ENCODE assay signal across 1 cellular context in genomic region chr4:1713003-1713397, GRCh38.
TF ChIP-seq lines count a peak whose summit lies in the region.

No MANE protein-coding gene starts in this region.

TF ChIP-seq in GM12878, 131 proteins besides CTCF, POLR2A, EP300 and RAD21:
- TF ChIP-seq IKZF2 (IDR thresholded peaks at IDR 0.05) (peak; percentile 39 to 46; a peak in 3 of 4 replicates), HDGF (IDR thresholded peaks at IDR 0.05) (0 out of 2 replicates have a peak, but pooled peaks have one; percentile 24), EED (IDR thresholded peaks at IDR 0.05; ENCODE audit: low read depth) (peak; percentile 47; the same call in 1 of the 2 replicates), RELB (IDR thresholded peaks at IDR 0.05; ENCODE audit: low read depth) (0 out of 2 replicates have a peak, but pooled peaks have one; percentile 45), ZNF207 (IDR thresholded peaks at IDR 0.05; ENCODE audit: borderline replicate concordance) (no peak), IKZF1 (conservative IDR thresholded peaks at IDR 0.05) (peak; percentile 24; the same call in 1 of the 2 replicates), SMARCA5 (IDR thresholded peaks at IDR 0.05) (0 out of 2 replicates have a peak, but pooled peaks have one; percentile 6), EZH2 (IDR thresholded peaks at IDR 0.05; ENCODE audit: borderline replicate concordance, control insufficient read depth, low read depth, low read length) (no peak), E4F1 (IDR thresholded peaks at IDR 0.05; ENCODE audit: borderline replicate concordance, partially characterized antibody) (peak; percentile 2), CREM (IDR thresholded peaks at IDR 0.05; ENCODE audit: low read depth) (peak; percentile 81), POLR2AphosphoS5 (IDR thresholded peaks at IDR 0.05; ENCODE audit: low read length) (0 out of 2 replicates have a peak, but pooled peaks have one; percentile 17), MLLT1 (IDR thresholded peaks at IDR 0.05) (peak; percentile 50; the same call in 1 of the 2 replicates), IRF5 (IDR thresholded peaks at IDR 0.05; ENCODE audit: borderline replicate concordance) (peak; percentile 68; the same call in 1 of the 2 replicates), ZBTB40 (IDR thresholded peaks at IDR 0.05; ENCODE audit: borderline replicate concordance) (0 out of 2 replicates have a peak, but pooled peaks have one; percentile 36), BCL3 (IDR thresholded peaks at IDR 0.05; ENCODE audit: borderline replicate concordance, insufficient read depth, low read depth, low read length, poor library complexity, severe bottlenecking) (peak; percentile 0), RB1 (IDR thresholded peaks at IDR 0.05; ENCODE audit: borderline replicate concordance) (no peak), CEBPZ (IDR thresholded peaks at IDR 0.05; ENCODE audit: low read depth, low read length) (no peak), HCFC1 (IDR thresholded peaks at IDR 0.05; ENCODE audit: low read length) (peak; percentile 6; the same call in 1 of the 2 replicates)
